In genomic region chr12:64826234-64826633, GRCh38 we compare ENCODE assay signal across 9 cellular contexts. TPM values are rescaled to one million over a fixed set of nuclear protein-coding genes. Genes with fewer than 3 reads are reported as not detected.
A peak's percentile ranks its signal among the peaks of the same experiment; 100 is the strongest.
DNase-seq lines count a peak whose midpoint lies in the region; ATAC-seq lines count a peak whose summit lies in the region.
"Had no signal": no experiment of that assay in that cellular context is flagged by ENCODE, and none has a peak within 500 bp of the region (broad histone marks: within the 10 kb centered on the region; RNA-seq: fewer than 3 reads in every experiment).

No MANE protein-coding gene starts in this region.

- peaks cover 78% of the 10 kb centered on the region for H3K27me3 Mint-ChIP-seq in CD4-positive, CD25-positive, alpha-beta regulatory T cell

- DNase-seq in CD4-positive, CD25-positive, alpha-beta regulatory T cell, result peak in 2 of 3 donors; percentile 30 to 55
- peak; percentile 74 for DNase-seq in H7
- DNase-seq in NCI-H2196 treated with DMSO at 0.1 percent for 48 hours (lab: John Stamatoyannopoulos, UW; ENCODE audit: unreplicated experiment), result peak; percentile 55
- DNase-seq in activated T-cell treated with anti-CD3 and anti-CD28 coated beads for 4 hours, result peak; percentile 23
- DNase-seq in glomerular endothelial cell (ENCODE audit: extremely low read depth, low read depth, low spot score), result peak; percentile 42
- DNase-seq in posterior cingulate gyrus, result peak in 8 of 10 donors; percentile 26 to 84 (median 31)
- DNase-seq in NCI-H524 treated with DMSO at 0.1 percent for 48 hours (lab: John Stamatoyannopoulos, UW), result no peak
- no peak for DNase-seq in middle frontal gyrus (ENCODE audit: extremely low spot score, low spot score)

- peaks cover 0 to 16% (median 9%) of the 10 kb centered on the region in 4 donors for H3K4me1 Mint-ChIP-seq in CD4-positive, CD25-positive, alpha-beta regulatory T cell

- peaks cover 43% of the 10 kb centered on the region for H3K27me3 ChIP-seq in CD4-positive, CD25-positive, alpha-beta regulatory T cell (ENCODE audit: control insufficient read depth, insufficient read depth, low read length)
- peaks cover 48% of the 10 kb centered on the region for H3K27me3 ChIP-seq in H7 (ENCODE audit: control insufficient read depth, insufficient read depth, low read length)

- no peak overlapping the region for H3K27ac ChIP-seq in CD4-positive, CD25-positive, alpha-beta regulatory T cell (ENCODE audit: insufficient read depth, low read length, poor library complexity, severe bottlenecking)

- peak overlapping the region; percentile 1 to 61 (median 41) for H3K4me3 Mint-ChIP-seq in CD4-positive, CD25-positive, alpha-beta regulatory T cell
- H3K4me3 Mint-ChIP-seq: dendritic cell treated with granulocyte-macrophage colony-stimulating factor and Interleukin-4, amounts not matched to agents 40 ng/mL and 50 ng/mL, for 4 days had no signal

- intact Hi-C loops in posterior cingulate gyrus (cut with DNase I), result no loop called here

- peak overlapping the region in 1 of 3 donors; percentile 64 for H3K27ac Mint-ChIP-seq in CD4-positive, CD25-positive, alpha-beta regulatory T cell
- H3K27ac Mint-ChIP-seq: dendritic cell treated with granulocyte-macrophage colony-stimulating factor and Interleukin-4, amounts not matched to agents 40 ng/mL and 50 ng/mL, for 4 days had no signal

- H3K4me1 ChIP-seq in CD4-positive, CD25-positive, alpha-beta regulatory T cell (ENCODE audit: control insufficient read depth, insufficient read depth, low read length, poor library complexity, severe bottlenecking), result peaks cover 25% of the 10 kb centered on the region

- peaks cover 0 to 3% of the 10 kb centered on the region in 2 experiments for H3K9me3 ChIP-seq in CD4-positive, CD25-positive, alpha-beta regulatory T cell (ENCODE audit: control insufficient read depth in 2 of 2, low read length in 2 of 2)

- peak; percentile 52 to 53 for ATAC-seq in CD4-positive, CD25-positive, alpha-beta regulatory T cell (ENCODE audit: low read depth in 2 of 2)

- no peak overlapping the region for H3K4me3 ChIP-seq in CD4-positive, CD25-positive, alpha-beta regulatory T cell (ENCODE audit: low read depth, low read length)
- H3K4me3 ChIP-seq in H7 (ENCODE audit: insufficient read depth, low read depth, low read length), result peak overlapping the region; percentile 8; the same call in 1 of the 2 replicates

- no peaks in the 10 kb centered on the region for H3K36me3 ChIP-seq in CD4-positive, CD25-positive, alpha-beta regulatory T cell (ENCODE audit: control insufficient read depth, insufficient read depth, low read length)
- no peaks in the 10 kb centered on the region for H3K36me3 ChIP-seq in H7 (replicated peaks; ENCODE audit: control insufficient read depth, insufficient read depth, low read length)

- peaks cover 0 to 3% (median 0%) of the 10 kb centered on the region in 7 donors for H3K9me3 Mint-ChIP-seq in CD4-positive, CD25-positive, alpha-beta regulatory T cell
- H3K9me3 Mint-ChIP-seq: dendritic cell treated with granulocyte-macrophage colony-stimulating factor and Interleukin-4, amounts not matched to agents 40 ng/mL and 50 ng/mL, for 4 days had no signal

- peaks cover 3% of the 10 kb centered on the region for H3K36me3 Mint-ChIP-seq in CD4-positive, CD25-positive, alpha-beta regulatory T cell

RNA-seq across cellular contexts. Expression of gene TBC1D30, which starts 1.8 kb away (rescaled TPM):
- total RNA-seq in CD4-positive, CD25-positive, alpha-beta regulatory T cell, result 0.12 TPM
- polyA plus RNA-seq in CD4-positive, CD25-positive, alpha-beta regulatory T cell, result under 1 TPM in 2 of 4 donors, not detected in 2; 0.07 to 0.25 TPM
- 0.62 and 1.4 TPM in 2 replicates for total RNA-seq in H7 (2014; rRNA removed; shearing (Covaris generic))
- 13.8 and 24.7 TPM in 2 replicates for total RNA-seq in glomerular endothelial cell

Comparison
In these comparisons a context has a peak if more than half of its experiments do, and no peak if none do; other contexts are left out.
1. DNase-seq: peak in CD4-positive, CD25-positive, alpha-beta regulatory T cell (2 of 3), H7 (single experiment), NCI-H2196 treated with DMSO at 0.1 percent for 48 hours (single experiment), activated T-cell treated with anti-CD3 and anti-CD28 coated beads for 4 hours (single experiment), glomerular endothelial cell (single experiment) and posterior cingulate gyrus (8 of 10); none in NCI-H524 treated with DMSO at 0.1 percent for 48 hours (single experiment) and middle frontal gyrus (single experiment).